In the genomic region with DNA sequence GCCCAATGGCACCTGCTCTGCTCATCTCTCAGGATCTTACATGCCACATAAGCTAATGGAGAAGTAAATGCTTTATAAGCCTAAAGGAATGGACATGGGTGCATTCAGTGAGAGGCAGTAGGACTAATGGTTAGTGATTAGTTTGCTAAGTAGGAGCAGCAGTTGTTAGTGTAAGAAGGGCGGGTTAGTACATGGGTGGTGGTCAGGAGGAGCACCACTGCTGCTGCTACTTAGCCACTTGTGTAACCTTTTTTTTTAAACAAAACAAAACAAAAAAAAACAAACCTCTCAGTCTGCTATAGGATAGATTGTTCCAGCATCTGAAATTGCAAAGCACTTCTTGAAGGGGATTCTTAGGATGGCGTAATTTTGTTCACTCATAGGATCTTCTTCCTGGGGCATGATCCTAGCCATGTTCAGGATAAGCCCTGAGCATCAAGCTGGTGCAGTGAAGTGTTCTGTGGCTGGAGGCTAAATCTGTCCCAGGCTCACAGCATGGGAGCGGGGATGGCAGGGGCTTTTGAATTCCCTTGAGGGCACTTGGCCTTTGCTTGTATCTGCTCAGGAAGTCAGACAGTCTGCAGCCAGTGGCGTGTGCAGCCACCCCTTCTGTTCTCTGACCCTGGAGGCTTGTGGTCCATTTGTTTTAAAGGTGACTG, we compare ENCODE assay signal across 10 cellular contexts.
DNase-seq lines count a peak whose midpoint lies in the region; ATAC-seq lines count a peak whose summit lies in the region.
"Had no signal": no experiment of that assay in that cellular context is flagged by ENCODE, and none has a peak within 500 bp of the region (broad histone marks: within the 10 kb centered on the region; RNA-seq: fewer than 3 reads in every experiment).

No MANE protein-coding gene starts in this region.

- DNase-seq in NCI-H748 (lab: John Stamatoyannopoulos, UW; ENCODE audit: unreplicated experiment) (peak; percentile 17), NCI-H748 treated with DMSO at 0.1 percent for 48 hours (lab: John Stamatoyannopoulos, UW) (no peak), NCI-H69 (lab: John Stamatoyannopoulos, UW) (peak; percentile 23), renal cortical epithelial cell (ENCODE audit: low read depth) (peak; percentile 25), SHP77 (lab: John Stamatoyannopoulos, UW) (no peak), AG08395 (ENCODE audit: low spot score) (no peak), GF-D8 (lab: John Stamatoyannopoulos, UW) (no peak)
- DNase-seq: foreskin fibroblast, MG63 had no signal

- ATAC-seq in HG02884 (IDR thresholded peaks at IDR 0.05; ENCODE audit: unreplicated experiment), result peak; percentile 44

Comparison
In these comparisons a context has a peak if more than half of its experiments do, and no peak if none do; other contexts are left out.
1. DNase-seq: peak in NCI-H748 (single experiment), NCI-H69 (single experiment) and renal cortical epithelial cell (single experiment); none in NCI-H748 treated with DMSO at 0.1 percent for 48 hours (single experiment), SHP77 (0 of 2), AG08395 (single experiment) and GF-D8 (single experiment).